Comparison of ENCODE assay signal across 21 cellular contexts in the genomic region with DNA sequence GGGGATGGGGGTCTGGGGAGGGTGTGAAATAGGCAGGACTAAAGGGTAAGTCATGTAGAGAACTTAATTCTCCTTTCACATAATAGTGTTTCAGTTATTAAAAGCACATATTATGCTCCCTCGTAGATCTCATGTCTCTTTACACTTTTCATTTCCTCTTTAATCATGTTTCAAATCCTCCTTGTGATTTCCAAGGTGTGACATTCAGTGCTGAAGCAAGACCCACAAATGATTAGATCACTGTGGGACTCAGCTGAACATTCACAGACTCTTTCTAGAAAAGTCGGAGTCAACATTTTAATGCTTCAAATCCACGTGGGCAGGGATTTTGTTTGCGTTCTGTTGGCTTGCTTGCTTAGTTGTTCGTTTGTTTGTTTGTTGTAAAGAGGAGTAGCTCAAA. TPM values are rescaled to one million over a fixed set of nuclear protein-coding genes. Genes with fewer than 3 reads are reported as not detected.
DNase-seq lines count a peak whose midpoint lies in the region; ATAC-seq, FAIRE-seq and TF ChIP-seq lines count a peak whose summit lies in the region.
"Had no signal": no experiment of that assay in that cellular context is flagged by ENCODE, and none has a peak within 500 bp of the region (broad histone marks: within the 10 kb centered on the region; RNA-seq: fewer than 3 reads in every experiment).

No MANE protein-coding gene starts in this region.

- POLR2A ChIA-PET in HepG2 (lab: Yijun Ruan, JAX) = no interaction called here

- H3K4me1 ChIP-seq in HepG2 (ENCODE audit: insufficient read depth, low read length) = no peaks in the 10 kb centered on the region
- H3K4me1 ChIP-seq: colonic mucosa, foreskin keratinocyte had no signal

- H3K4me3 ChIP-seq in HepG2 (replicated peaks in 1 of 3; ENCODE audit: insufficient read depth in 1 of 3, low read depth in 2 of 3, low read length in 3 of 3) = no peak overlapping the region
- H3K4me3 ChIP-seq: colonic mucosa had no signal

- no peaks in the 10 kb centered on the region for H3K9me3 ChIP-seq in HepG2 (ENCODE audit: low read length)
- H3K9me3 ChIP-seq: colonic mucosa had no signal

- TF ChIP-seq EP300 in HepG2 (IDR thresholded peaks at IDR 0.05; ENCODE audit: low read depth in 2 of 2, low read length in 2 of 2) = no peak
- no peak for TF ChIP-seq EP300 in HepG2 (CRISPR knock-in tag; IDR thresholded peaks at IDR 0.05; ENCODE audit: borderline replicate concordance)

- TF ChIP-seq RAD21 in HepG2 (CRISPR knock-in tag; IDR thresholded peaks at IDR 0.05) = no peak

- FAIRE-seq in HepG2 (lab: Jason Lieb, UNC) = no peak
- FAIRE-seq: endothelial cell of umbilical vein, GM19239 had no signal

- no peak overlapping the region for H2AFZ ChIP-seq in HepG2 (ENCODE audit: low read length)

- TSS peak; percentile 12 for BruUV-seq in HepG2 (replicated peaks; lab: Mats Ljungman, UMichigan)

- no peak overlapping the region for H3K27ac ChIP-seq in HepG2 (ENCODE audit: extremely low read length, insufficient read depth, low read length)
- H3K27ac ChIP-seq: colonic mucosa, foreskin keratinocyte had no signal

- TF ChIP-seq CTCF in HepG2 (CRISPR knock-in tag; IDR thresholded peaks at IDR 0.05) (no peak), GM10266 (IDR thresholded peaks at IDR 0.05; ENCODE audit: control insufficient read depth, insufficient read depth, low read depth, missing control alignments) (no peak)

- no peak overlapping the region for H3K4me2 ChIP-seq in HepG2 (ENCODE audit: low read depth, low read length)

- CTCF ChIA-PET in HepG2 (lab: Yijun Ruan, JAX; ENCODE audit: low intra/inter-chr PET ratio, low total read pairs) = no interaction called here

- no peak overlapping the region for H3K9ac ChIP-seq in HepG2 (ENCODE audit: insufficient read depth, low read depth, low read length)

- no peak for TF ChIP-seq POLR2A in HepG2 (IDR thresholded peaks at IDR 0.05; ENCODE audit: insufficient read depth in 1 of 2, low read depth in 2 of 2, low read length in 2 of 2)

- H3K79me2 ChIP-seq in HepG2 (ENCODE audit: insufficient read depth, low read length) = no peaks in the 10 kb centered on the region

- WGBS in HepG2 (ENCODE audit: low lambda C conversion rate) = 95% methylated on average over 5 of the region's 5 CpGs

- intact Hi-C loops in HepG2 (cut with micrococcal nuclease; ENCODE audit: unreplicated experiment) (no loop called here), Right ventricle myocardium superior (cut with DNase I) (no loop called here)

- DNase-seq in HepG2 (ENCODE audit: low spot score) (no peak), Right ventricle myocardium superior (no peak), GM10266 (ENCODE audit: extremely low spot score) (no peak), mesenteric fat pad (ENCODE audit: low spot score) (no peak)
- DNase-seq: activated CD4-positive, alpha-beta T cell treated with anti-CD3 and anti-CD28 coated beads, Interleukin-2, amount 50 U/mL, for 48 hours; activated naive CD4-positive, alpha-beta T cell treated with anti-CD3 and anti-CD28 coated beads, Interleukin-2, amount 50 U/mL, for 16 hours; activated T-cell treated with anti-CD3 and anti-CD28 coated beads, Interleukin-2, amount 50 U/mL, for 24 hours; colonic mucosa; foreskin keratinocyte; midbrain; NCI-H1092 treated with DMSO at 0.1 percent for 48 hours; NCI-H2171 treated with DMSO at 0.1 percent for 48 hours; NCI-H774; SW 1271 had no signal

- no peaks in the 10 kb centered on the region for H3K27me3 ChIP-seq in HepG2 (ENCODE audit: control insufficient read depth in 1 of 2, insufficient read depth in 2 of 2, low read length in 2 of 2)
- H3K27me3 ChIP-seq: colonic mucosa, foreskin keratinocyte had no signal

- in situ Hi-C loops in HepG2 (cut with HindIII; ENCODE audit: extremely low pct_ligation_motif_present, low pct_unique_long_range_greater_than_20kb) = no loop called here

- peaks cover 10 to 73% of the 10 kb centered on the region in 2 experiments for H3K36me3 ChIP-seq in HepG2 (replicated peaks in 1 of 2; ENCODE audit: control insufficient read depth in 1 of 2, insufficient read depth in 2 of 2, low read length in 2 of 2)
- H3K36me3 ChIP-seq: colonic mucosa had no signal

- H4K20me1 ChIP-seq in HepG2 (ENCODE audit: insufficient read depth, low read length) = peaks cover 10% of the 10 kb centered on the region

- ATAC-seq in GM18868 (IDR thresholded peaks at IDR 0.05; ENCODE audit: unreplicated experiment) (peak; percentile 89), GM21515 (IDR thresholded peaks at IDR 0.05; ENCODE audit: unreplicated experiment) (peak; percentile 87), HG03095 (IDR thresholded peaks at IDR 0.05; ENCODE audit: unreplicated experiment) (peak; percentile 81), HepG2 (0 out of 3 replicates have a peak, but pooled peaks have one; percentile 27), HG03039 (IDR thresholded peaks at IDR 0.05; ENCODE audit: unreplicated experiment) (no peak), Right ventricle myocardium superior (ENCODE audit: poor library complexity) (no peak)
- ATAC-seq: foreskin keratinocyte; stimulated activated effector memory CD8-positive, alpha-beta T cell treated with anti-CD3 and anti-CD28 coated beads, Interleukin-12 subunit alpha, Interleukin-12 subunit beta, amount 100 ng/mL, for 72 hours had no signal

TF ChIP-seq in HepG2, 621 proteins besides CTCF, POLR2A, EP300 and RAD21 (continues in another document):
- TF ChIP-seq, protein P1, sequence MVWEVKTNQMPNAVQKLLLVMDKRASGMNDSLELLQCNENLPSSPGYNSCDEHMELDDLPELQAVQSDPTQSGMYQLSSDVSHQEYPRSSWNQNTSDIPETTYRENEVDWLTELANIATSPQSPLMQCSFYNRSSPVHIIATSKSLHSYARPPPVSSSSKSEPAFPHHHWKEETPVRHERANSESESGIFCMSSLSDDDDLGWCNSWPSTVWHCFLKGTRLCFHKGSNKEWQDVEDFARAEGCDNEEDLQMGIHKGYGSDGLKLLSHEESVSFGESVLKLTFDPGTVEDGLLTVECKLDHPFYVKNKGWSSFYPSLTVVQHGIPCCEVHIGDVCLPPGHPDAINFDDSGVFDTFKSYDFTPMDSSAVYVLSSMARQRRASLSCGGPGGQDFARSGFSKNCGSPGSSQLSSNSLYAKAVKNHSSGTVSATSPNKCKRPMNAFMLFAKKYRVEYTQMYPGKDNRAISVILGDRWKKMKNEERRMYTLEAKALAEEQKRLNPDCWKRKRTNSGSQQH (CRISPR knock-in tag; IDR thresholded peaks at IDR 0.05; ENCODE audit: low read depth) = no peak
- TF ChIP-seq ZFP82 (CRISPR knock-in tag; IDR thresholded peaks at IDR 0.05; ENCODE audit: borderline replicate concordance) = no peak
- no peak for TF ChIP-seq YY1 (IDR thresholded peaks at IDR 0.05; ENCODE audit: insufficient read depth, insufficient replicate concordance, low read depth, low read length)
- peak; percentile 96 for TF ChIP-seq HNRNPK (IDR thresholded peaks at IDR 0.05; ENCODE audit: low read depth, low read length, poor library complexity, severe bottlenecking)
- no peak for TF ChIP-seq SNAI1 (CRISPR knock-in tag; IDR thresholded peaks at IDR 0.05; ENCODE audit: borderline replicate concordance)
- TF ChIP-seq GZF1 (CRISPR knock-in tag; IDR thresholded peaks at IDR 0.05) = no peak
- 0 out of 2 replicates have a peak, but pooled peaks have one; percentile 56 for TF ChIP-seq PCBP1 (IDR thresholded peaks at IDR 0.05; ENCODE audit: borderline replicate concordance, low read depth, low read length)
- TF ChIP-seq, protein P2, sequence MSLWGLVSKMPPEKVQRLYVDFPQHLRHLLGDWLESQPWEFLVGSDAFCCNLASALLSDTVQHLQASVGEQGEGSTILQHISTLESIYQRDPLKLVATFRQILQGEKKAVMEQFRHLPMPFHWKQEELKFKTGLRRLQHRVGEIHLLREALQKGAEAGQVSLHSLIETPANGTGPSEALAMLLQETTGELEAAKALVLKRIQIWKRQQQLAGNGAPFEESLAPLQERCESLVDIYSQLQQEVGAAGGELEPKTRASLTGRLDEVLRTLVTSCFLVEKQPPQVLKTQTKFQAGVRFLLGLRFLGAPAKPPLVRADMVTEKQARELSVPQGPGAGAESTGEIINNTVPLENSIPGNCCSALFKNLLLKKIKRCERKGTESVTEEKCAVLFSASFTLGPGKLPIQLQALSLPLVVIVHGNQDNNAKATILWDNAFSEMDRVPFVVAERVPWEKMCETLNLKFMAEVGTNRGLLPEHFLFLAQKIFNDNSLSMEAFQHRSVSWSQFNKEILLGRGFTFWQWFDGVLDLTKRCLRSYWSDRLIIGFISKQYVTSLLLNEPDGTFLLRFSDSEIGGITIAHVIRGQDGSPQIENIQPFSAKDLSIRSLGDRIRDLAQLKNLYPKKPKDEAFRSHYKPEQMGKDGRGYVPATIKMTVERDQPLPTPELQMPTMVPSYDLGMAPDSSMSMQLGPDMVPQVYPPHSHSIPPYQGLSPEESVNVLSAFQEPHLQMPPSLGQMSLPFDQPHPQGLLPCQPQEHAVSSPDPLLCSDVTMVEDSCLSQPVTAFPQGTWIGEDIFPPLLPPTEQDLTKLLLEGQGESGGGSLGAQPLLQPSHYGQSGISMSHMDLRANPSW (CRISPR knock-in tag; IDR thresholded peaks at IDR 0.05; ENCODE audit: borderline replicate concordance) = no peak

RNA-seq across cellular contexts. Expression of a gene that starts 34.7 kb away (rescaled TPM):
- 0.02 TPM in 1 of 2 replicates, not detected in the other for total RNA-seq in HepG2 (2016; rRNA removed; fragmentation: Illumina TruSeq; extraction: Trizol)
- not detected in 2 replicates for total RNA-seq in HepG2 (2016; cell fraction: cytosol; rRNA removed; fragmentation: Illumina TruSeq; extraction: Trizol; ENCODE audit: low read depth)
- 0.15 TPM in 1 of 2 replicates, not detected in the other for total RNA-seq in HepG2 (2016; cell fraction: insoluble cytoplasmic fraction; rRNA removed; fragmentation: Illumina TruSeq; extraction: Trizol)
- 0.21 TPM in 1 of 2 replicates, not detected in the other for total RNA-seq in HepG2 (2016; cell fraction: membrane; rRNA removed; fragmentation: Illumina TruSeq; extraction: Trizol)
- total RNA-seq in HepG2 (2016; cell fraction: nucleus; rRNA removed; fragmentation: Illumina TruSeq; extraction: Trizol) = not detected in 2 replicates
- polyA plus RNA-seq in HepG2 (2011; rRNA removed) = 0.18 TPM in 1 of 2 replicates, not detected in the other
- polyA plus RNA-seq in HepG2 (2011; cell fraction: cytosol; rRNA removed) = 0.09 TPM in 1 of 2 replicates, not detected in the other
- 0.03 TPM in 1 of 2 replicates, not detected in the other for polyA plus RNA-seq in HepG2 (2011; cell fraction: nucleus; rRNA removed)
- polyA plus RNA-seq in HepG2 (2012) = 0.20 and 0.66 TPM in 2 replicates
- polyA plus RNA-seq in HepG2 (2016; cell fraction: cytosol; fragmentation: Illumina TruSeq; extraction: Trizol; ENCODE audit: low read depth) = not detected in 2 replicates
- polyA plus RNA-seq in HepG2 (2016; cell fraction: insoluble cytoplasmic fraction; fragmentation: Illumina TruSeq; extraction: Trizol; ENCODE audit: low read depth) = not detected in 2 replicates
- not detected in 2 replicates for polyA plus RNA-seq in HepG2 (2016; cell fraction: membrane; fragmentation: Illumina TruSeq; extraction: Trizol; ENCODE audit: low read depth)
- not detected in 2 replicates for polyA plus RNA-seq in HepG2 (2016; cell fraction: nucleus; fragmentation: Illumina TruSeq; extraction: Trizol; ENCODE audit: insufficient read depth, low read depth)
- not detected in 2 replicates for polyA minus RNA-seq in HepG2 (2011; rRNA and poly(A)+ RNA removed; ENCODE audit: low replicate concordance)
- polyA minus RNA-seq in HepG2 (2011; cell fraction: cytosol; rRNA and poly(A)+ RNA removed) = not detected in 2 replicates
- polyA minus RNA-seq in HepG2 (2011; cell fraction: nucleus; rRNA and poly(A)+ RNA removed) = 0.26 and 0.87 TPM in 2 replicates
- total RNA-seq in Right ventricle myocardium superior = 27.6 TPM
- 99.1 TPM for total RNA-seq in mesenteric fat pad

Comparison
In these comparisons a context has a peak if more than half of its experiments do, and no peak if none do; other contexts are left out.
1. ATAC-seq: peak in GM18868 (single experiment), GM21515 (single experiment), HG03095 (single experiment) and HepG2 (single experiment); none in HG03039 (single experiment) and Right ventricle myocardium superior (single experiment).
2. RNA of a gene that starts 34.7 kb away (total RNA-seq): 99.1 TPM in mesenteric fat pad (single experiment) and 27.6 TPM in Right ventricle myocardium superior (single experiment); 0.02 to 0.21 TPM in HepG2; every median in the first group is over 10 times any median in the second.